In genomic region chr2:205283721-205284270, GRCh38 we compare ENCODE assay signal across 30 cellular contexts.
"Had no signal": no experiment of that assay in that cellular context is flagged by ENCODE, and none has a peak within 500 bp of the region (broad histone marks: within the 10 kb centered on the region; RNA-seq: fewer than 3 reads in every experiment).

No MANE protein-coding gene starts in this region.

- H3K9me3 ChIP-seq: Peyer's patch, SJCRH30, SK-N-SH had no signal

- DNase-seq: activated B cell treated with CpG ODN at 0.5 μM for 24 hours; activated CD4-positive, alpha-beta T cell treated with anti-CD3 and anti-CD28 coated beads for 1 hour; activated CD4-positive, alpha-beta T cell treated with anti-CD3 and anti-CD28 coated beads, Interleukin-2, amount 10 ng/mL, durations not matched to agents 24 days and 14 days; activated CD4-positive, alpha-beta T cell treated with anti-CD3 and anti-CD28 coated beads, Interleukin-2, amount 50 U/mL, for 48 hours; activated CD8-positive, alpha-beta memory T cell treated with anti-CD3 and anti-CD28 coated beads, Interleukin-2, amount 10 ng/mL, durations not matched to agents 7 days and 5 days; activated effector memory CD4-positive, alpha-beta T cell treated with Interleukin-2 at 50 U/mL for 16 hours; activated naive CD4-positive, alpha-beta T cell treated with Interleukin-2 at 50 U/mL for 16 hours; activated naive CD8-positive, alpha-beta T cell treated with anti-CD3 and anti-CD28 coated beads, Interleukin-2, amount 50 U/mL, for 24 hours; activated T-cell treated with anti-CD3 and anti-CD28 coated beads, Interleukin-2, amount 50 U/mL, for 24 hours; amygdala; brain microvascular endothelial cell; cerebellar nuclear complex; Karpas-422; MM.1S; NCI-H1105; NCI-H1436; NCI-H1694 treated with DMSO at 0.1 percent for 48 hours; NCI-H2029 treated with DMSO at 0.1 percent for 48 hours; NCI-H446 treated with DMSO at 0.1 percent for 48 hours; NCI-H526; Peyer's patch; Right ventricle myocardium superior; SK-N-SH; T-helper 1 cell had no signal

- H3K27ac Mint-ChIP-seq: activated B cell treated with CpG ODN at 0.5 μM for 24 hours; activated CD4-positive, alpha-beta T cell treated with anti-CD3 and anti-CD28 coated beads, Interleukin-2, amount 10 ng/mL, durations not matched to agents 24 days and 14 days; activated CD8-positive, alpha-beta memory T cell treated with anti-CD3 and anti-CD28 coated beads, Interleukin-2, amount 10 ng/mL, durations not matched to agents 7 days and 5 days; activated naive CD4-positive, alpha-beta T cell treated with anti-CD3 and anti-CD28 coated beads, Interleukin-2, amount 50 U/mL, for 72 hours; activated naive CD8-positive, alpha-beta T cell treated with anti-CD3 and anti-CD28 coated beads, Interleukin-2, amount 50 U/mL, for 24 hours; activated T-cell treated with anti-CD3 and anti-CD28 coated beads, Interleukin-2, amount 50 U/mL, for 24 hours; activated T-helper 1 cell treated with anti-CD3 and anti-CD28 coated beads, Interleukin-12 subunit alpha, Interleukin-12 subunit beta, Interleukin-2, Interleukin-4 antibody, amounts not matched to agents 30 ng/mL and 10 ng/mL and 1 ng/mL, durations not matched to agents 14 hours and 24 hours and 36 hours had no signal

- H3K27me3 Mint-ChIP-seq: activated B cell treated with CpG ODN at 0.5 μM for 24 hours; activated CD8-positive, alpha-beta memory T cell treated with anti-CD3 and anti-CD28 coated beads, Interleukin-2, amount 10 ng/mL, durations not matched to agents 7 days and 5 days; activated naive CD8-positive, alpha-beta T cell treated with anti-CD3 and anti-CD28 coated beads, Interleukin-2, amount 50 U/mL, for 24 hours; activated T-cell treated with anti-CD3 and anti-CD28 coated beads, Interleukin-2, amount 50 U/mL, for 24 hours had no signal

- ATAC-seq: activated CD8-positive, alpha-beta memory T cell treated with anti-CD3 and anti-CD28 coated beads, Interleukin-2, amount 10 ng/mL, durations not matched to agents 7 days and 5 days; activated naive CD4-positive, alpha-beta T cell treated with anti-CD3 and anti-CD28 coated beads, Interleukin-2, amount 50 U/mL, for 72 hours; activated naive CD8-positive, alpha-beta T cell treated with anti-CD3 and anti-CD28 coated beads, Interleukin-2, amount 50 U/mL, for 24 hours; K562 had no signal

- H3K4me3 Mint-ChIP-seq: activated B cell treated with CpG ODN at 0.5 μM for 24 hours; activated CD4-positive, alpha-beta T cell treated with anti-CD3 and anti-CD28 coated beads, Interleukin-2, amount 10 ng/mL, durations not matched to agents 24 days and 14 days; activated CD8-positive, alpha-beta memory T cell treated with anti-CD3 and anti-CD28 coated beads, Interleukin-2, amount 10 ng/mL, durations not matched to agents 7 days and 5 days; activated naive CD8-positive, alpha-beta T cell treated with anti-CD3 and anti-CD28 coated beads, Interleukin-2, amount 50 U/mL, for 24 hours; activated T-cell treated with anti-CD3 and anti-CD28 coated beads, Interleukin-2, amount 50 U/mL, for 24 hours; activated T-helper 1 cell treated with anti-CD3 and anti-CD28 coated beads, Interleukin-12 subunit alpha, Interleukin-12 subunit beta, Interleukin-2, Interleukin-4 antibody, amounts not matched to agents 30 ng/mL and 10 ng/mL and 1 ng/mL, durations not matched to agents 14 hours and 24 hours and 36 hours had no signal

- H3K4me3 ChIP-seq: cardiac muscle cell, K562, Peyer's patch, SJCRH30 had no signal

- H3K36me3 ChIP-seq: brain microvascular endothelial cell, cardiac muscle cell, Peyer's patch, SJCRH30 had no signal

- H3K27me3 ChIP-seq: brain microvascular endothelial cell, cardiac muscle cell, Peyer's patch, SJCRH30 had no signal

- H3K4me1 ChIP-seq: Peyer's patch, SJCRH30 had no signal

- H3K9me3 Mint-ChIP-seq: activated B cell treated with CpG ODN at 0.5 μM for 24 hours; activated naive CD8-positive, alpha-beta T cell treated with anti-CD3 and anti-CD28 coated beads, Interleukin-2, amount 50 U/mL, for 24 hours; activated T-cell treated with anti-CD3 and anti-CD28 coated beads, Interleukin-2, amount 50 U/mL, for 24 hours; activated T-helper 1 cell treated with anti-CD3 and anti-CD28 coated beads, Interleukin-12 subunit alpha, Interleukin-12 subunit beta, Interleukin-2, Interleukin-4 antibody, amounts not matched to agents 30 ng/mL and 10 ng/mL and 1 ng/mL, durations not matched to agents 14 hours and 24 hours and 36 hours had no signal

- H3K36me3 Mint-ChIP-seq: activated CD8-positive, alpha-beta memory T cell treated with anti-CD3 and anti-CD28 coated beads, Interleukin-2, amount 10 ng/mL, durations not matched to agents 7 days and 5 days had no signal

- H3K27ac ChIP-seq: brain microvascular endothelial cell, cardiac muscle cell, Peyer's patch, RWPE1, SJCRH30 had no signal

- H3K4me1 Mint-ChIP-seq: activated B cell treated with CpG ODN at 0.5 μM for 24 hours; activated CD4-positive, alpha-beta T cell treated with anti-CD3 and anti-CD28 coated beads, Interleukin-2, amount 10 ng/mL, durations not matched to agents 24 days and 14 days; activated CD8-positive, alpha-beta memory T cell treated with anti-CD3 and anti-CD28 coated beads, Interleukin-2, amount 10 ng/mL, durations not matched to agents 7 days and 5 days; activated naive CD8-positive, alpha-beta T cell treated with anti-CD3 and anti-CD28 coated beads, Interleukin-2, amount 50 U/mL, for 24 hours had no signal
